ENCODE assay signal across 1 cellular context in genomic region chr16:67311607-67312449, GRCh38.
TF ChIP-seq lines count a peak whose summit lies in the region.

No MANE protein-coding gene starts in this region.

TF ChIP-seq in HEK293, 187 proteins besides CTCF, POLR2A, EP300 and RAD21 (continued from another document):
- TF ChIP-seq INSM2 (tag by site-specific recombination; IDR thresholded peaks at IDR 0.05) (peak; percentile 80; the same call in 1 of the 2 replicates), ZNF510 (tag by site-specific recombination; IDR thresholded peaks at IDR 0.05; ENCODE audit: insufficient replicate concordance) (no peak), ZNF660 (tag by site-specific recombination; IDR thresholded peaks at IDR 0.05) (peak; percentile 82; the same call in 1 of the 2 replicates), ZNF23 (tag by site-specific recombination; IDR thresholded peaks at IDR 0.05; ENCODE audit: borderline replicate concordance) (no peak), ZNF629 (tag by site-specific recombination; IDR thresholded peaks at IDR 0.05) (peak; percentile 99), ZNF610 (tag by site-specific recombination; IDR thresholded peaks at IDR 0.05; ENCODE audit: borderline replicate concordance) (no peak), OVOL3 (tag by site-specific recombination; IDR thresholded peaks at IDR 0.05) (peak; percentile 9; the same call in 1 of the 2 replicates), KLF8 (tag by site-specific recombination; IDR thresholded peaks at IDR 0.05) (peak; percentile 63), ZBTB48 (tag by site-specific recombination; IDR thresholded peaks at IDR 0.05) (peak; percentile 55; the same call in 1 of the 2 replicates), ZNF423 (tag by site-specific recombination; IDR thresholded peaks at IDR 0.05) (no peak), ZNF639 (tag by site-specific recombination; IDR thresholded peaks at IDR 0.05) (peak; percentile 78), ZNF561 (tag by site-specific recombination; IDR thresholded peaks at IDR 0.05; ENCODE audit: borderline replicate concordance) (0 out of 2 replicates have a peak, but pooled peaks have one; percentile 59), ZNF664 (tag by site-specific recombination; IDR thresholded peaks at IDR 0.05) (no peak), ZNF521 (tag by site-specific recombination; IDR thresholded peaks at IDR 0.05) (no peak), ZBTB7A (tag by site-specific recombination; IDR thresholded peaks at IDR 0.05; ENCODE audit: low read depth) (no peak), ZNF324 (tag by site-specific recombination; IDR thresholded peaks at IDR 0.05) (peak; percentile 44; the same call in 1 of the 2 replicates), ZNF501 (tag by site-specific recombination; IDR thresholded peaks at IDR 0.05) (no peak), ZNF600 (tag by site-specific recombination; IDR thresholded peaks at IDR 0.05) (peak; percentile 67; the same call in 1 of the 2 replicates), ZNF843 (tag by site-specific recombination; IDR thresholded peaks at IDR 0.05) (peak; percentile 68; the same call in 1 of the 2 replicates), ZBTB17 (tag by site-specific recombination; IDR thresholded peaks at IDR 0.05) (peak; percentile 66), ZNF221 (tag by site-specific recombination; IDR thresholded peaks at IDR 0.05; ENCODE audit: borderline replicate concordance) (no peak), ZNF560 (tag by site-specific recombination; IDR thresholded peaks at IDR 0.05; ENCODE audit: borderline replicate concordance) (no peak)
